In the genomic region with DNA sequence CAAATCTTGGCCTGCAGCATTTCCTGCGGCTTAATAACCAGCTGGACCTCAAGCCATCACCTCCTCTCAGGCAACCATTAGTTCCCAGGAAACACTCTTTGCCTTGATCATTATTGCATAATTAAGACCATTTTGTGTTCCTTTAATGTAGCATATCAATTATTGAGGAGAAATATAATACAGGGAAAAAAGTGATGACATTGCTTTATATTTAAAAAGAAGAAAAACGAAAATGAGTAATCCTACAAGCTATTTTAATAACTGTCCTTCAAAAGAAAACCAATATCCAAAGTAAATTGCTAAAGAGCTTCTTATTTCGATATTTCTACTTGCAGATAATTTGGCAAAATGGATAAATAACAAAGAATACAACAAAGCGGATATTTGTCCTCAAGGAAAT, we compare ENCODE assay signal across 28 cellular contexts. TPM values are rescaled to one million over a fixed set of nuclear protein-coding genes. Genes with fewer than 3 reads are reported as not detected.
DNase-seq lines count a peak whose midpoint lies in the region; ATAC-seq, FAIRE-seq and TF ChIP-seq lines count a peak whose summit lies in the region.
"Had no signal": no experiment of that assay in that cellular context is flagged by ENCODE, and none has a peak within 500 bp of the region (broad histone marks: within the 10 kb centered on the region; RNA-seq: fewer than 3 reads in every experiment).

No MANE protein-coding gene starts in this region.

- H3K79me2 ChIP-seq in K562 (ENCODE audit: control insufficient read depth, insufficient read depth, low read length), result no peaks in the 10 kb centered on the region

- H3K9me1 ChIP-seq in K562 (ENCODE audit: control insufficient read depth, insufficient read depth, low read length), result no peaks in the 10 kb centered on the region

- CTCF ChIA-PET in A549 (lab: Yijun Ruan, JAX) (no interaction called here), K562 (lab: Yijun Ruan, JAX; ENCODE audit: low intra/inter-chr PET ratio) (no interaction called here)

- intact Hi-C loops in K562 (cut with micrococcal nuclease), result no loop called here

- H3K4me2 ChIP-seq in A549, result no peak overlapping the region
- H3K4me2 ChIP-seq in K562 (ENCODE audit: insufficient read depth, low read length), result no peak overlapping the region
- H3K4me2 ChIP-seq: BLaER1 had no signal

- WGBS in A549 (ENCODE audit: missing lambda C conversion rate), result 30% methylated on average over 4 of the region's 4 CpGs
- WGBS in K562 (ENCODE audit: insufficient coverage, low coverage, missing lambda C conversion rate), result 0% methylated on average over 3 of the region's 4 CpGs

- POLR2A ChIA-PET in A549 (lab: Yijun Ruan, JAX), result no interaction called here
- POLR2A ChIA-PET in K562 (lab: Yijun Ruan, JAX), result no interaction called here

- TF ChIP-seq EP300 in A549 (IDR thresholded peaks at IDR 0.05) (no peak), K562 (IDR thresholded peaks at IDR 0.05; ENCODE audit: low read length) (no peak)

- TF ChIP-seq RAD21 in A549 (conservative IDR thresholded peaks at IDR 0.05 in 1 of 2, IDR thresholded peaks at IDR 0.05 in 1 of 2) (no peak), K562 (CRISPR knock-in tag; conservative IDR thresholded peaks at IDR 0.05 in 1 of 2, IDR thresholded peaks at IDR 0.05 in 1 of 2) (no peak)

- FAIRE-seq in A549 (lab: Jason Lieb, UNC), result no peak
- FAIRE-seq in H54 (lab: Jason Lieb, UNC), result peak; percentile 65
- FAIRE-seq in K562 (lab: Jason Lieb, UNC), result no peak
- FAIRE-seq: A204.1, GM12892, GM18507 had no signal

- no peak overlapping the region for H3K9ac ChIP-seq in K562 (ENCODE audit: insufficient read depth in 1 of 2, low read depth in 2 of 2, low read length in 2 of 2)
- H3K9ac ChIP-seq: BLaER1 had no signal

- H3K9me3 ChIP-seq in A549 (no peaks in the 10 kb centered on the region), K562 (replicated peaks; ENCODE audit: control insufficient read depth, insufficient read depth, low read depth, low read length) (no peaks in the 10 kb centered on the region)
- H3K9me3 ChIP-seq: BE2C, BLaER1 had no signal

- H3K36me3 ChIP-seq in K562 (ENCODE audit: control insufficient read depth, insufficient read depth, low read length), result no peaks in the 10 kb centered on the region
- H3K36me3 ChIP-seq: BE2C, BLaER1 had no signal

- no peak for TF ChIP-seq POLR2A in A549 (IDR thresholded peaks at IDR 0.05; ENCODE audit: low read length)
- no peak for TF ChIP-seq POLR2A in H54 (IDR thresholded peaks at IDR 0.05; ENCODE audit: low read depth, low read length)
- no peak for TF ChIP-seq POLR2A in K562 (conservative IDR thresholded peaks at IDR 0.05)

- no peaks in the 10 kb centered on the region for H3K27me3 ChIP-seq in K562 (ENCODE audit: control insufficient read depth in 2 of 2, insufficient read depth in 2 of 2, low read length in 2 of 2)
- H3K27me3 ChIP-seq: BE2C, BLaER1 had no signal

- H4K20me1 ChIP-seq in K562 (replicated peaks; ENCODE audit: control insufficient read depth, insufficient read depth, low read length), result no peaks in the 10 kb centered on the region
- H4K20me1 ChIP-seq: BLaER1 had no signal

- BruUV-seq in K562 (replicated peaks; lab: Mats Ljungman, UMichigan), result no TSS peak

- ATAC-seq in A549 (no peak), K562 (no peak), GM19463 (IDR thresholded peaks at IDR 0.05; ENCODE audit: unreplicated experiment) (no peak)
- ATAC-seq: GM12878 had no signal

- H3K4me3 ChIP-seq in A549 (no peak overlapping the region), K562 (no peak overlapping the region)
- H3K4me3 ChIP-seq: BLaER1, GM12878 had no signal

- H3K27ac ChIP-seq in A549 (no peak overlapping the region), K562 (ENCODE audit: extremely low read depth, low read depth, low read length) (no peak overlapping the region)
- H3K27ac ChIP-seq: BLaER1 had no signal

- no peak for TF ChIP-seq CTCF in A549 (IDR thresholded peaks at IDR 0.05)
- no peak for TF ChIP-seq CTCF in K562 (IDR thresholded peaks at IDR 0.05 in 2 of 3, conservative IDR thresholded peaks at IDR 0.05 in 1 of 3; ENCODE audit: insufficient read depth in 2 of 3, low read depth in 1 of 3, low read length in 3 of 3)

- 0 out of 3 replicates have a peak, but pooled peaks cover 1% of the 10 kb centered on the region for H3K4me1 ChIP-seq in A549
- no peaks in the 10 kb centered on the region for H3K4me1 ChIP-seq in K562 (replicated peaks in 1 of 2; ENCODE audit: control insufficient read depth in 2 of 2, insufficient read depth in 2 of 2, low read length in 2 of 2)
- H3K4me1 ChIP-seq: BE2C, BLaER1 had no signal

- in situ Hi-C loops in K562 (cut with MboI), result no loop called here

- DNase-seq in A549 (ENCODE audit: low read depth in 1 of 2, low spot score in 1 of 2) (no peak), H54 (ENCODE audit: insufficient read length, low spot score) (no peak), K562 (ENCODE audit: extremely low read depth in 1 of 4, low spot score in 3 of 4) (no peak), Ammon's horn (ENCODE audit: low spot score) (no peak)
- DNase-seq: 8988T; AML-193; BE2C; C1 segment of cervical spinal cord; CD4-positive, alpha-beta memory T cell; CD4-positive, CD25-positive, alpha-beta regulatory T cell; CD8-positive, alpha-beta memory T cell; COR-L47; DMS 273 treated with DMSO at 0.1 percent for 48 hours; DMS153; DMS53; DMS79; DND-41; EL; GDM1 had no signal

- H2AFZ ChIP-seq in K562 (ENCODE audit: low read depth, low read length), result no peak overlapping the region

TF ChIP-seq in A549, 52 proteins besides CTCF, POLR2A, EP300 and RAD21:
- peak; percentile 65 for TF ChIP-seq MAFK (IDR thresholded peaks at IDR 0.05; ENCODE audit: partially characterized antibody)
- TF ChIP-seq ZNF302 (CRISPR knock-in tag; IDR thresholded peaks at IDR 0.05), result no peak
- TF ChIP-seq, protein P1, sequence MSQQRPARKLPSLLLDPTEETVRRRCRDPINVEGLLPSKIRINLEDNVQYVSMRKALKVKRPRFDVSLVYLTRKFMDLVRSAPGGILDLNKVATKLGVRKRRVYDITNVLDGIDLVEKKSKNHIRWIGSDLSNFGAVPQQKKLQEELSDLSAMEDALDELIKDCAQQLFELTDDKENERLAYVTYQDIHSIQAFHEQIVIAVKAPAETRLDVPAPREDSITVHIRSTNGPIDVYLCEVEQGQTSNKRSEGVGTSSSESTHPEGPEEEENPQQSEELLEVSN (IDR thresholded peaks at IDR 0.05; ENCODE audit: borderline replicate concordance, low read depth), result no peak

TF ChIP-seq in K562, 482 proteins besides CTCF, POLR2A, EP300 and RAD21:
- TF ChIP-seq ZNF316 (IDR thresholded peaks at IDR 0.05), result peak; percentile 40; the same call in 1 of the 2 replicates
- no peak for TF ChIP-seq POLR2G (IDR thresholded peaks at IDR 0.05; ENCODE audit: low read depth, low read length)
TF ChIP-seq in K562: peak in this region for 1.

RNA-seq across cellular contexts. Expression of a gene that starts 15.1 kb away (rescaled TPM):
- not detected in 2 replicates for polyA plus RNA-seq in A549 (2011; rRNA removed)
- not detected in 2 replicates for polyA plus RNA-seq in A549 (2012; cell fraction: cytosol; rRNA removed)
- polyA plus RNA-seq in A549 (2012; cell fraction: nucleus; rRNA removed), result not detected in 2 replicates
- not detected in 3 replicates for polyA plus RNA-seq in A549 (2017; fragmentation: RNase III; extraction: RNeasy Plus Mini Kit Qiagen cat#74134 plus additional on column Dnase treatment)
- polyA minus RNA-seq in A549 (2011; rRNA and poly(A)+ RNA removed), result not detected in 2 replicates
- total RNA-seq in K562 (2011; cell fraction: chromatin; rRNA removed; ENCODE audit: low replicate concordance), result not detected in 2 replicates
- not detected in 2 replicates for total RNA-seq in K562 (2011; cell fraction: nucleolus; rRNA removed)
- total RNA-seq in K562 (2011; cell fraction: nucleoplasm; rRNA removed), result not detected in 2 replicates
- not detected in 2 replicates for total RNA-seq in K562 (2014; rRNA removed)
- not detected in 2 replicates for total RNA-seq in K562 (2014; rRNA removed; fragmentation: Illumina TruSeq; extraction: Trizol)
- total RNA-seq in K562 (2015; rRNA removed; fragmentation: Illumina TruSeq; extraction: Trizol), result not detected in 2 replicates
- total RNA-seq in K562 (2021), result not detected in 2 replicates
- not detected in 2 replicates for polyA plus RNA-seq in K562 (2011; rRNA removed)
- not detected in 2 replicates for polyA plus RNA-seq in K562 (2011; cell fraction: cytosol; rRNA removed)
- polyA plus RNA-seq in K562 (2011; cell fraction: nucleus; rRNA removed), result not detected in 2 replicates
- polyA plus RNA-seq in K562 (2012), result not detected in 2 replicates
- polyA plus RNA-seq in K562 (2014; fragmentation: Illumina TruSeq; extraction: Trizol), result not detected in 2 replicates
- not detected for polyA plus RNA-seq in K562 (2014; fragmentation: Nextera tagmentation; extraction: Ambion mirVana)
- polyA plus RNA-seq in K562 (2014; rRNA removed), result not detected in 2 replicates
- polyA minus RNA-seq in K562 (2011; rRNA and poly(A)+ RNA removed), result not detected in 2 replicates
- not detected in 2 replicates for polyA minus RNA-seq in K562 (2011; cell fraction: cytosol; rRNA and poly(A)+ RNA removed)
- polyA minus RNA-seq in K562 (2011; cell fraction: nucleus; rRNA and poly(A)+ RNA removed), result not detected in 2 replicates
- total RNA-seq: CD4-positive, alpha-beta memory T cell; CD4-positive, CD25-positive, alpha-beta regulatory T cell; CD8-positive, alpha-beta memory T cell; Daoy; G401; GM12878 had no signal
- polyA plus RNA-seq: CD14-positive monocyte; CD4-positive, alpha-beta memory T cell; CD4-positive, CD25-positive, alpha-beta regulatory T cell; CD8-positive, alpha-beta memory T cell; GM12878 had no signal
